1 cellular context compared by ENCODE assay signal in the genomic region with DNA sequence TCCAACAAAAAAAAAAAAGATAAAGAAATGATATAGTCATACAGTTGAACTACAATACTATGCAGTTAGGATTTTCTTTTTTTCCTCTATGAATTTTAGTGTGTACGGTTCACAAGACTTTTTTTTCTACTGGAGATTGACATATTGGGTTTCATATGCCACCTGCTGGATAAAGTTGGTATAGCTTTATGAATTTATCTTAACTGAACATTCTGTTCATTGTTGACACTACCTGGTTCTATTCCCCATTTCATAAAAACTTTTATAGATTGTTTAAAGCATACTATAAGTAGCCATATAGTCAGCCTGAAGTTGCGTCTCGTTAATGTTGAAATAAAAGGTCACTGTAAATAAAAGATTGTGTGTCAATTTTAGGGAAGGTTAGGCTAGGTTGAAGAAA. TPM values are rescaled to one million over a fixed set of nuclear protein-coding genes. Genes with fewer than 3 reads are reported as not detected.
"Had no signal": no experiment of that assay in that cellular context is flagged by ENCODE, and none has a peak within 500 bp of the region (broad histone marks: within the 10 kb centered on the region; RNA-seq: fewer than 3 reads in every experiment).

No MANE protein-coding gene starts in this region.

RNA-seq across cellular contexts. Expression of gene FOXD4L4, which starts 58.4 kb away (rescaled TPM):
- total RNA-seq: right atrium auricular region had no signal
